Comparison of ENCODE assay signal across 7 cellular contexts in genomic region chr5:169273451-169273850, GRCh38. TPM values are rescaled to one million over a fixed set of nuclear protein-coding genes. Genes with fewer than 3 reads are reported as not detected.
"Had no signal": no experiment of that assay in that cellular context is flagged by ENCODE, and none has a peak within 500 bp of the region (broad histone marks: within the 10 kb centered on the region; RNA-seq: fewer than 3 reads in every experiment).

No MANE protein-coding gene starts in this region.

- H3K27ac Mint-ChIP-seq: HFFc6, IgD-negative memory B cell had no signal

- H3K4me3 ChIP-seq: GM23338, HAP-1 had no signal

- H3K27me3 Mint-ChIP-seq: IgD-negative memory B cell had no signal

- H3K9me3 ChIP-seq: HAP-1 had no signal

- H3K4me1 Mint-ChIP-seq: IgD-negative memory B cell had no signal

- H3K4me1 ChIP-seq: HAP-1 had no signal

- DNase-seq: H7, HFFc6 had no signal

- H3K4me3 Mint-ChIP-seq: GM23338, HFFc6, IgD-negative memory B cell had no signal

- H3K9me3 Mint-ChIP-seq: GM23338, HFFc6 had no signal

- H3K36me3 ChIP-seq: HAP-1 had no signal

- H3K27ac ChIP-seq: HL-60 had no signal

- H3K4me2 ChIP-seq: GM23338 had no signal

- H3K36me3 Mint-ChIP-seq: IgD-negative memory B cell had no signal

RNA-seq across cellular contexts. Expression of gene SLIT3, which starts 27.5 kb away (rescaled TPM):
- total RNA-seq: HepG2 had no signal
- polyA plus RNA-seq: HepG2, IgD-negative memory B cell had no signal
